In the genomic region with DNA sequence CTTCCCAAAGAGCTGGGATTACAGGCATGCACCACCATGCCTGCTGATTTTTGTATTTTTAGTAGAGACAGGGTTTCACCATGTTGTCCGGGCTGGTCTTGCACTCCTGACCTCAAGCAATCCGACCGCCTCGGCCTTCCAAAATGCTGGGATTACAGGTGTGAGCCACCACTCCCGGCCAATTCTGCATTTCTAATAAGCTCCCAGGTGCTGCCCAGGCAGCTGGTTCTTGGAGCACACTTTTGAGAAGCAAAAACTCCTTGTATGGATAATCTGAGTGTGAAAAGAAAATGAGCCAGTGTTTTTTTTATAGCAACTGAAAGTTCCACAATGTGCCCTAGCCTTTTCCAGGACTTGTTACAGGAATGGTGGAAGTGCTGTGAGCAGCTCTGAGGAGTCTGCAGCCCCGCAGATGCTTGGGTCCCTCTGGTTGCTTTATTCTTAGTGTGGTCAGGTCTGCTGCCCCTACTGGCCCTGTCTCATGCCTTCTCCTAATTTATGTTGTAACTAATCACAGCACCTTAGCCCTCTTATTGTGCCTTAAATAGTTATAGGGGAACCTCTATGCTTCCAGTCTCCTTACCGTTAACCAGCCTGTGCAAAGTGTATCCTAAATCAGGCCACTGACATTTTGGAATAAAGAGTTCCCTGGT, we compare ENCODE assay signal across 19 cellular contexts. TPM values are rescaled to one million over a fixed set of nuclear protein-coding genes. Genes with fewer than 3 reads are reported as not detected.
DNase-seq lines count a peak whose midpoint lies in the region; ATAC-seq and TF ChIP-seq lines count a peak whose summit lies in the region.
"Had no signal": no experiment of that assay in that cellular context is flagged by ENCODE, and none has a peak within 500 bp of the region (broad histone marks: within the 10 kb centered on the region; RNA-seq: fewer than 3 reads in every experiment).

No MANE protein-coding gene starts in this region.

- no peak for DNase-seq in A673 (ENCODE audit: low spot score)
- DNase-seq in H7, result peak; percentile 44
- DNase-seq in iPS-NIHi11 (ENCODE audit: low spot score), result peak; percentile 55
- DNase-seq in Peyer's patch, result no peak
- DNase-seq: central memory CD4-positive, alpha-beta T cell; foreskin melanocyte; KBM-7; left lung; NCI-H1105; NCI-H2171; T-helper 1 cell had no signal

- POLR2A ChIA-PET in A673 (lab: Charles Lee; ENCODE audit: low non-redundant PET), result no interaction called here

- ATAC-seq in activated CD4-positive, CD25-positive, alpha-beta regulatory T cell treated with anti-CD3 and anti-CD28 coated beads, Interleukin-2, amount 50 U/mL, for 24 hours, result no peak
- ATAC-seq in GM18520 (IDR thresholded peaks at IDR 0.05; ENCODE audit: unreplicated experiment) (no peak), GM18907 (IDR thresholded peaks at IDR 0.05; ENCODE audit: unreplicated experiment) (no peak)
- ATAC-seq: GM12878, left lung had no signal

- H3K36me3 ChIP-seq in A673 (ENCODE audit: insufficient read depth, low read length, poor library complexity, severe bottlenecking) (no peaks in the 10 kb centered on the region), H7 (replicated peaks; ENCODE audit: control insufficient read depth, insufficient read depth, low read length) (no peaks in the 10 kb centered on the region), Peyer's patch (no peaks in the 10 kb centered on the region)
- H3K36me3 ChIP-seq: left lung, pancreas had no signal

- CTCF ChIA-PET in A673 (lab: Charles Lee), result no interaction called here

- intact Hi-C loops in A673 (cut with micrococcal nuclease; ENCODE audit: unreplicated experiment), result no loop called here

- peak; percentile 19; the same call in 1 of the 2 replicates for TF ChIP-seq CTCF in A673 (conservative IDR thresholded peaks at IDR 0.05; ENCODE audit: low read depth, low read length)
- peak; percentile 46 for TF ChIP-seq CTCF in VCaP (conservative IDR thresholded peaks at IDR 0.05)
- TF ChIP-seq CTCF in Peyer's patch (IDR thresholded peaks at IDR 0.05), result no peak

- no TSS peak for BruUV-seq in A673 (replicated peaks; lab: Mats Ljungman, UMichigan)

- TF ChIP-seq POLR2A in Peyer's patch (IDR thresholded peaks at IDR 0.05), result no peak

- H3K27me3 ChIP-seq in A673 (replicated peaks; ENCODE audit: insufficient read depth, low read depth, low read length, poor library complexity), result no peaks in the 10 kb centered on the region
- no peaks in the 10 kb centered on the region for H3K27me3 ChIP-seq in H7 (ENCODE audit: control insufficient read depth, insufficient read depth, low read length)
- no peaks in the 10 kb centered on the region for H3K27me3 ChIP-seq in Peyer's patch
- H3K27me3 ChIP-seq: left lung, pancreas had no signal

- H3K4me1 ChIP-seq in A673 (ENCODE audit: insufficient read depth, low read length, poor library complexity, severe bottlenecking), result no peaks in the 10 kb centered on the region
- no peaks in the 10 kb centered on the region for H3K4me1 ChIP-seq in Peyer's patch
- H3K4me1 ChIP-seq: left lung had no signal

- H3K27ac ChIP-seq in A673 (ENCODE audit: low read depth, low read length, poor library complexity, severe bottlenecking) (no peak overlapping the region), VCaP (no peak overlapping the region), Peyer's patch (no peak overlapping the region)
- H3K27ac ChIP-seq: left lung, skin epidermis had no signal

- H3K4me3 ChIP-seq in A673 (ENCODE audit: low read depth, low read length, poor library complexity, severe bottlenecking), result no peak overlapping the region
- no peak overlapping the region for H3K4me3 ChIP-seq in H7 (ENCODE audit: insufficient read depth, low read depth, low read length)
- no peak overlapping the region for H3K4me3 ChIP-seq in Peyer's patch
- H3K4me3 ChIP-seq: GM12878, left lung, pancreas, skin epidermis had no signal

- no peaks in the 10 kb centered on the region for H3K9me3 ChIP-seq in A673 (ENCODE audit: low read depth, low read length, poor library complexity, severe bottlenecking)
- no peaks in the 10 kb centered on the region for H3K9me3 ChIP-seq in Peyer's patch
- H3K9me3 ChIP-seq: left lung, pancreas had no signal

RNA-seq across cellular contexts. Expression of gene KCNAB1, which starts 13.5 kb away (rescaled TPM):
- total RNA-seq in A673 (2021) (not detected in 2 replicates), Peyer's patch (1 to 10 TPM in 3 of 4 donors, not detected in 1; 1.1 to 1.7 (median 1.6) TPM)
- total RNA-seq in H7 (2014; rRNA removed; shearing (Covaris generic)), result 0.42 TPM in 1 of 2 replicates, not detected in the other
- total RNA-seq: activated CD8-positive, alpha-beta memory T cell treated with anti-CD3 and anti-CD28 coated beads for 36 hours; GM12878 had no signal

Comparison
In these comparisons a context has a peak if more than half of its experiments do, and no peak if none do; other contexts are left out.
1. DNase-seq: peak in H7 (single experiment) and iPS-NIHi11 (single experiment); none in A673 (single experiment) and Peyer's patch (0 of 3).
2. CTCF ChIP-seq: peak in A673 (single experiment) and VCaP (single experiment); none in Peyer's patch (0 of 6).